1 cellular context compared by ENCODE assay signal in genomic region chr6:44285552-44286284, GRCh38.
TF ChIP-seq lines count a peak whose summit lies in the region.

No MANE protein-coding gene starts in this region.

TF ChIP-seq in GM12878, 131 proteins besides CTCF, POLR2A, EP300 and RAD21:
- TF ChIP-seq EGR1 (IDR thresholded peaks at IDR 0.05; ENCODE audit: borderline replicate concordance in 1 of 2, low read depth in 2 of 2, low read length in 2 of 2), result no peak
- no peak for TF ChIP-seq PAX8 (IDR thresholded peaks at IDR 0.05)
- peak; percentile 38; the same call in 1 of the 2 replicates for TF ChIP-seq SIN3A (IDR thresholded peaks at IDR 0.05; ENCODE audit: low read depth, low read length)
- peak; percentile 83 for TF ChIP-seq REST (IDR thresholded peaks at IDR 0.05; ENCODE audit: low read depth, low read length)
- no peak for TF ChIP-seq MEF2B (IDR thresholded peaks at IDR 0.05; ENCODE audit: partially characterized antibody, poor library complexity, severe bottlenecking)
